Comparison of ENCODE assay signal across 8 cellular contexts in the genomic region with DNA sequence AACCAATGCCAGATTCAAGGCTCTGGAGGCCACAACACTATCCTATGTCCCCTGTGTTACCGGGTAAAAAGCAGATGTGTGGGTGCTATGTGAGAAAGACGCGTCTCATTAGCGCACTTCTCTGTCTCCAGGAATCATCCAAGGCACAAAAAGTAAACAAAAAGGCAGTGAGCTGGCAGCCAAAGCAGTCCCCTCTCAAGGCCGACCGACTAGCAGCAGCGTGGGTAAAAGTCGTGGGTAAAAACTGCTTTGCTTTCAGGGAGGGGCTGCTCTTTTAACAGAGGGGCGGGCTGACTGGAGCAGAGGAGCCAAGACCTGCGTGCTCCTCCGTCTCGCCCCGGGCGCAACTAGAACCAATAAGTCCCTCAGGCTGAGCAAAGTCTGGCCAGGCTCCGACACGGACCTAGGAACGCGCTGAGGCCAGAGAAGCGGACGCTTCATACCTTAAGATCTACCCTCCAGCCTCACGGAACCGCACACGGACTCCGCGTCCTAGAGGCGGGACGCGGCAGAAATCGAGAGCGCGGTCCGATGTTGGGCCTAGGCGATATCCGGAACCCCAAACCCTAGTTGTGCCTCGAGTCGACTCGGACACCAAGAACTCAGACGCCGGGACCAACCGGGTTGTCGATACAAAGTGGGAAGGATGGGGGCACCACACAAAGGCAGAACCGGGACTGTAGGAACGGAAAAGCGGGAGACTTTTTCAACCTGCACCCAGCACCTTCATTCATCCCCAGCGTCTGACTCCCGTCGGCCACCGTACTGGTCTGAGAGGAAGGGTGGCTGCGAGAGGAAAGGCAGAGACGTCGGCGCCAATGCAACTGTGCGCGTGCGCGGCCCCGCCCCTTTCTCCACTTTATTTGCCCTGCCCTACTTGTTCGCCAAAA. TPM values are rescaled to one million over a fixed set of nuclear protein-coding genes. Genes with fewer than 3 reads are reported as not detected.
DNase-seq lines count a peak whose midpoint lies in the region; ATAC-seq and TF ChIP-seq lines count a peak whose summit lies in the region.

A gene with protein sequence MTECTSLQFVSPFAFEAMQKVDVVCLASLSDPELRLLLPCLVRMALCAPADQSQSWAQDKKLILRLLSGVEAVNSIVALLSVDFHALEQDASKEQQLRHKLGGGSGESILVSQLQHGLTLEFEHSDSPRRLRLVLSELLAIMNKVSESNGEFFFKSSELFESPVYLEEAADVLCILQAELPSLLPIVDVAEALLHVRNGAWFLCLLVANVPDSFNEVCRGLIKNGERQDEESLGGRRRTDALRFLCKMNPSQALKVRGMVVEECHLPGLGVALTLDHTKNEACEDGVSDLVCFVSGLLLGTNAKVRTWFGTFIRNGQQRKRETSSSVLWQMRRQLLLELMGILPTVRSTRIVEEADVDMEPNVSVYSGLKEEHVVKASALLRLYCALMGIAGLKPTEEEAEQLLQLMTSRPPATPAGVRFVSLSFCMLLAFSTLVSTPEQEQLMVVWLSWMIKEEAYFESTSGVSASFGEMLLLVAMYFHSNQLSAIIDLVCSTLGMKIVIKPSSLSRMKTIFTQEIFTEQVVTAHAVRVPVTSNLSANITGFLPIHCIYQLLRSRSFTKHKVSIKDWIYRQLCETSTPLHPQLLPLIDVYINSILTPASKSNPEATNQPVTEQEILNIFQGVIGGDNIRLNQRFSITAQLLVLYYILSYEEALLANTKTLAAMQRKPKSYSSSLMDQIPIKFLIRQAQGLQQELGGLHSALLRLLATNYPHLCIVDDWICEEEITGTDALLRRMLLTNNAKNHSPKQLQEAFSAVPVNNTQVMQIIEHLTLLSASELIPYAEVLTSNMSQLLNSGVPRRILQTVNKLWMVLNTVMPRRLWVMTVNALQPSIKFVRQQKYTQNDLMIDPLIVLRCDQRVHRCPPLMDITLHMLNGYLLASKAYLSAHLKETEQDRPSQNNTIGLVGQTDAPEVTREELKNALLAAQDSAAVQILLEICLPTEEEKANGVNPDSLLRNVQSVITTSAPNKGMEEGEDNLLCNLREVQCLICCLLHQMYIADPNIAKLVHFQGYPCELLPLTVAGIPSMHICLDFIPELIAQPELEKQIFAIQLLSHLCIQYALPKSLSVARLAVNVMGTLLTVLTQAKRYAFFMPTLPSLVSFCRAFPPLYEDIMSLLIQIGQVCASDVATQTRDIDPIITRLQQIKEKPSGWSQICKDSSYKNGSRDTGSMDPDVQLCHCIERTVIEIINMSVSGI (minus strand): TSS at position 772 of the 890 bp plus-strand sequence. CDS start 1,338 bp downstream, outside the sequence.

- peak within 1 kb of the TSS; percentile 81 to 86 for H3K27ac ChIP-seq in mucosa of rectum (ENCODE audit: low read depth in 2 of 2, low read length in 2 of 2)

- in situ Hi-C loops in Caki2 (cut with HindIII; ENCODE audit: low pct_unique_long_range_greater_than_20kb, low sequenced_read_pairs): no loop called here

- DNase-seq in Caki2 (ENCODE audit: low read depth) (peak; percentile 86), OCI-M1 (lab: John Stamatoyannopoulos, UW) (peak; percentile 95), activated T-cell treated with anti-CD3 and anti-CD28 coated beads for 24 hours (ENCODE audit: low read depth) (peak; percentile 92), erythroblast (lab: John Stamatoyannopoulos, UW) (peak; percentile 96 to 97)
- peak; percentile 89 to 90 for DNase-seq in stimulated activated CD8-positive, alpha-beta memory T cell treated with anti-CD3 and anti-CD28 coated beads, Interleukin-4, amount 100 ng/mL, for 4 hours (ENCODE audit: low read depth in 2 of 2, low spot score in 1 of 2)

- peaks cover 8% of the 10 kb centered on the region for H3K27me3 Mint-ChIP-seq in IgD-negative memory B cell

- H3K9ac ChIP-seq in mucosa of rectum (ENCODE audit: low read depth in 1 of 2, low read length in 2 of 2): peak within 1 kb of the TSS; percentile 85 to 91

- no peaks in the 10 kb centered on the region for H3K9me3 ChIP-seq in mucosa of rectum (ENCODE audit: control insufficient read depth in 2 of 2, low read length in 2 of 2)

- peaks cover 2% of the 10 kb centered on the region for H3K36me3 Mint-ChIP-seq in IgD-negative memory B cell

- peak; percentile 94 for TF ChIP-seq POLR2A in erythroblast (IDR thresholded peaks at IDR 0.05; ENCODE audit: low read length)

- H3K4me3 ChIP-seq in mucosa of rectum (ENCODE audit: low read length in 2 of 2): peak within 1 kb of the TSS; percentile 78 to 98

- no peaks in the 10 kb centered on the region for H3K9me3 Mint-ChIP-seq in IgD-negative memory B cell

- H3K27ac Mint-ChIP-seq in IgD-negative memory B cell: peak within 1 kb of the TSS; percentile 91 to 98 (median 98)

- no peaks in the 10 kb centered on the region for H3K27me3 ChIP-seq in mucosa of rectum (ENCODE audit: control insufficient read depth in 2 of 2, insufficient read depth in 2 of 2, low read length in 2 of 2)

- peaks cover 9 to 13% of the 10 kb centered on the region in 2 donors for H3K4me1 ChIP-seq in mucosa of rectum (ENCODE audit: control insufficient read depth in 2 of 2, insufficient read depth in 2 of 2, low read length in 2 of 2)

- ATAC-seq in GM21529 (IDR thresholded peaks at IDR 0.05; ENCODE audit: unreplicated experiment): peak; percentile 81

- H3K4me1 Mint-ChIP-seq in IgD-negative memory B cell: peaks cover 14 to 15% (median 15%) of the 10 kb centered on the region in 3 donors

- peaks cover 3 to 10% of the 10 kb centered on the region in 2 donors for H3K36me3 ChIP-seq in mucosa of rectum (ENCODE audit: control insufficient read depth in 2 of 2, insufficient read depth in 2 of 2, low read length in 2 of 2)

- peak within 1 kb of the TSS; percentile 88 to 98 (median 96) for H3K4me3 Mint-ChIP-seq in IgD-negative memory B cell

RNA-seq across cellular contexts. Expression of the gene that starts here (rescaled TPM):
- total RNA-seq in Caki2 (2014; rRNA removed; shearing (Covaris generic); ENCODE audit: low replicate concordance): 5.7 and 9.7 TPM in 2 replicates
- 2.9 TPM for polyA plus RNA-seq in IgD-negative memory B cell

Comparison
In these comparisons a context has a peak if more than half of its experiments do, and no peak if none do; other contexts are left out.
1. Peak in every context shown above with its lines: DNase-seq, ATAC-seq, H3K4me3 ChIP-seq and H3K27ac ChIP-seq.